In genomic region chr17:14471052-14471451, GRCh38 we compare ENCODE assay signal across 13 cellular contexts.
DNase-seq lines count a peak whose midpoint lies in the region; ATAC-seq and TF ChIP-seq lines count a peak whose summit lies in the region.
"Had no signal": no experiment of that assay in that cellular context is flagged by ENCODE, and none has a peak within 500 bp of the region (broad histone marks: within the 10 kb centered on the region; RNA-seq: fewer than 3 reads in every experiment).

No MANE protein-coding gene starts in this region.

- WGBS in liver = 48% methylated on average over 7 of the region's 7 CpGs

- no peak for TF ChIP-seq RAD21 in liver (IDR thresholded peaks at IDR 0.05)

- H3K27ac ChIP-seq in AG04450 (ENCODE audit: low read depth, low read length) (peak overlapping the region; percentile 91), liver (ENCODE audit: low read depth in 1 of 2, low read length in 2 of 2) (no peak overlapping the region)
- no peak overlapping the region for H3K27ac ChIP-seq in effector memory CD4-positive, alpha-beta T cell (ENCODE audit: insufficient read depth, low read length, poor library complexity, severe bottlenecking)
- H3K27ac ChIP-seq: cardiac muscle cell, sigmoid colon, WERI-Rb-1 had no signal

- H3K9ac ChIP-seq in liver (ENCODE audit: low read depth in 1 of 2, low read length in 2 of 2) = no peak overlapping the region

- H3K9me3 ChIP-seq in AG04450 (ENCODE audit: control insufficient read depth, insufficient read depth, low read length) = peaks cover 2% of the 10 kb centered on the region; the same call in 1 of the 2 replicates
- no peaks in the 10 kb centered on the region for H3K9me3 ChIP-seq in liver (ENCODE audit: control insufficient read depth in 4 of 4, low read length in 3 of 4)
- H3K9me3 ChIP-seq in effector memory CD4-positive, alpha-beta T cell (ENCODE audit: control insufficient read depth, low read length) = no peaks in the 10 kb centered on the region
- H3K9me3 ChIP-seq: BE2C, sigmoid colon had no signal

- DNase-seq in AG04450 (ENCODE audit: low read depth, low spot score) = peak; percentile 90
- peak; percentile 68 for DNase-seq in HS-27A (ENCODE audit: low read depth)
- DNase-seq in astrocyte of the spinal cord (ENCODE audit: low read depth, low spot score) = peak; percentile 83
- DNase-seq in ACHN = no peak
- no peak for DNase-seq in 8988T
- no peak for DNase-seq in effector memory CD4-positive, alpha-beta T cell
- DNase-seq: BE2C, NCI-H1436 treated with DMSO at 0.1 percent for 48 hours, sigmoid colon, WERI-Rb-1 had no signal

- H3K4me3 ChIP-seq in AG04450 (ENCODE audit: low read depth, low read length) (no peak overlapping the region), astrocyte of the spinal cord (ENCODE audit: low read depth, low read length) (no peak overlapping the region), liver (ENCODE audit: low read depth in 1 of 3, low read length in 3 of 3) (no peak overlapping the region)
- H3K4me3 ChIP-seq in effector memory CD4-positive, alpha-beta T cell (ENCODE audit: insufficient read depth, low read depth, low read length, poor library complexity, severe bottlenecking) = no peak overlapping the region
- H3K4me3 ChIP-seq: cardiac muscle cell, sigmoid colon had no signal

- H3K27me3 ChIP-seq in AG04450 (ENCODE audit: control insufficient read depth, insufficient read depth, low read length) (no peaks in the 10 kb centered on the region), liver (ENCODE audit: control insufficient read depth in 4 of 4, insufficient read depth in 4 of 4, low read length in 3 of 4) (no peaks in the 10 kb centered on the region)
- H3K27me3 ChIP-seq in effector memory CD4-positive, alpha-beta T cell (replicated peaks; ENCODE audit: control insufficient read depth, insufficient read depth, low read length, poor library complexity, severe bottlenecking) = no peaks in the 10 kb centered on the region
- H3K27me3 ChIP-seq: BE2C, cardiac muscle cell, sigmoid colon had no signal

- H3K36me3 ChIP-seq in liver (ENCODE audit: control insufficient read depth in 4 of 4, insufficient read depth in 3 of 4, low read depth in 1 of 4, low read length in 3 of 4) = peaks cover 0 to 2% (median 0%) of the 10 kb centered on the region in 4 donors
- H3K36me3 ChIP-seq in effector memory CD4-positive, alpha-beta T cell (ENCODE audit: control insufficient read depth, insufficient read depth, low read length) = no peaks in the 10 kb centered on the region
- H3K36me3 ChIP-seq: BE2C, cardiac muscle cell, sigmoid colon, WERI-Rb-1 had no signal

- ATAC-seq in HG03045 (IDR thresholded peaks at IDR 0.05; ENCODE audit: unreplicated experiment) = no peak

- POLR2A ChIA-PET in AG04450 (lab: Yijun Ruan, JAX) = interaction anchor here (0.6 to 1.2 kb wide), 3 partner anchors 20 to 117 kb away, joined by 3 to 7 read pairs (median 5); no protein-coding TSS in a partner anchor

- in situ Hi-C loops in astrocyte of the spinal cord (cut with HindIII; ENCODE audit: low sequenced_read_pairs) = no loop called here
- in situ Hi-C loops in ACHN (cut with HindIII; ENCODE audit: low pct_ligation_motif_present, low pct_unique_long_range_greater_than_20kb, low sequenced_read_pairs) = no loop called here

- TF ChIP-seq CTCF in AG04450 (IDR thresholded peaks at IDR 0.05; ENCODE audit: low read depth, low read length) (no peak), astrocyte of the spinal cord (IDR thresholded peaks at IDR 0.05; ENCODE audit: low read depth, low read length) (no peak), liver (IDR thresholded peaks at IDR 0.05; ENCODE audit: low read depth, low read length, missing input control) (no peak)

- CTCF ChIA-PET in AG04450 (lab: Charles Lee) = no interaction called here

- no peaks in the 10 kb centered on the region for H3K4me1 ChIP-seq in liver (ENCODE audit: control insufficient read depth in 4 of 4, insufficient read depth in 4 of 4, low read length in 3 of 4)
- no peaks in the 10 kb centered on the region for H3K4me1 ChIP-seq in effector memory CD4-positive, alpha-beta T cell (ENCODE audit: control insufficient read depth, insufficient read depth, low read length, poor library complexity, severe bottlenecking)
- H3K4me1 ChIP-seq: BE2C, sigmoid colon had no signal

TF ChIP-seq in liver, 16 proteins besides CTCF, POLR2A, EP300 and RAD21:
- TF ChIP-seq HNF4A (conservative IDR thresholded peaks at IDR 0.05) (no peak), GABPA (IDR thresholded peaks at IDR 0.05 in 1 of 2, conservative IDR thresholded peaks at IDR 0.05 in 1 of 2) (no peak), YY1 (IDR thresholded peaks at IDR 0.05) (peak; percentile 23), RXRA (IDR thresholded peaks at IDR 0.05) (peak in 1 of 2 donors; percentile 43), NR2F2 (IDR thresholded peaks at IDR 0.05) (peak; percentile 34), SP1 (IDR thresholded peaks at IDR 0.05) (peak; percentile 11)
TF ChIP-seq in liver: peak in this region for 4.

Comparison
In these comparisons a context has a peak if more than half of its experiments do, and no peak if none do; other contexts are left out.
1. DNase-seq: peak in AG04450 (single experiment), HS-27A (single experiment) and astrocyte of the spinal cord (single experiment); none in ACHN (single experiment), 8988T (single experiment) and effector memory CD4-positive, alpha-beta T cell (0 of 3).